ENCODE assay signal across 1 cellular context in the genomic region with DNA sequence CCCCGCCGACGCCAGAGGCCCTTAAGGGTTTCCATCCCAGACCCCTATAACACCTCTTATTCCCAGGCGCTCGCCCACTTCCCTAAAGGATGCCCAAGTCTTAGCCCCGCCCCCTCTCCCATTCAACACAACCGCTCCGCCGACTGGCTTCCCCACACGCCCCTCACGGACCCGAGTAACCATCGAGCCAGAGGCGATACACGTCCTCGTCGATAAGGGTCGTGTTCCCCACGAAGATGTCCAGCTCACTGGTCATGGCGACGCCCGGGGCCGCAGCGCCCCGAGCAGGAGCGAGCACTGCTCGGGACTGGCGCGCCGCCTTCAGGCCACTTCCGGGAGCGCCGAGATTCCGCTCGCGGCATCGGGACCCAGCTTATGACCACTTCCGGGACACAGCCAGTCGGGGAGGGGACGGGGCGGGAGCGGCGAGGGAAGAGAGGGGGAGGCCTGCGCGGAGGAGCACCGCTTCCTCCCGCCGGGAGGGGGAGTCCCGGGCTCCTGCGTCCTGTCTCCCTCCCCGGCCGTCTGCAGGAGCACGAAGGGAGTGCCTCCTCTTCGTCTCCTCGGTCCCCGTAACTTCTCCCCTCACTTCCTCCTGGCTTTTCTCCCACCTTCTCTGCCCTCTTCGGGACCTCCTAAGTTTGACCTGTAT.
A peak's percentile ranks its signal among the peaks of the same experiment; 100 is the strongest.
TF ChIP-seq lines count a peak whose summit lies in the region.

TSS of gene FIBP (minus strand) at position 309 of the 652 bp plus-strand sequence. CDS start at position 256, 53 bp downstream.

TF ChIP-seq in K562, 482 proteins besides CTCF, POLR2A, EP300 and RAD21 (continued from another document):
- TF ChIP-seq NKRF (IDR thresholded peaks at IDR 0.05; ENCODE audit: borderline replicate concordance): peak; percentile 68; the same call in 1 of the 2 replicates
- TF ChIP-seq ESRRB (CRISPR knock-in tag; IDR thresholded peaks at IDR 0.05; ENCODE audit: borderline replicate concordance): no peak
- TF ChIP-seq ZBTB1 (CRISPR knock-in tag; IDR thresholded peaks at IDR 0.05; ENCODE audit: borderline replicate concordance, low read depth): peak; percentile 38; the same call in 1 of the 2 replicates
- TF ChIP-seq, protein P1, sequence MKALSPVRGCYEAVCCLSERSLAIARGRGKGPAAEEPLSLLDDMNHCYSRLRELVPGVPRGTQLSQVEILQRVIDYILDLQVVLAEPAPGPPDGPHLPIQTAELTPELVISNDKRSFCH (CRISPR knock-in tag; IDR thresholded peaks at IDR 0.05): no peak
- TF ChIP-seq, protein P1 (tag; IDR thresholded peaks at IDR 0.05): 0 out of 2 replicates have a peak, but pooled peaks have one; percentile 39
- TF ChIP-seq MYNN (IDR thresholded peaks at IDR 0.05): no peak
- no peak for TF ChIP-seq MYNN (CRISPR knock-in tag; IDR thresholded peaks at IDR 0.05)
- TF ChIP-seq ZNF140 (CRISPR knock-in tag; IDR thresholded peaks at IDR 0.05): no peak
- no peak for TF ChIP-seq HDAC6 (IDR thresholded peaks at IDR 0.05; ENCODE audit: low read depth, low read length)
- no peak for TF ChIP-seq ZNF584 (CRISPR knock-in tag; IDR thresholded peaks at IDR 0.05; ENCODE audit: low read depth)
- TF ChIP-seq ZNF699 (CRISPR knock-in tag; IDR thresholded peaks at IDR 0.05; ENCODE audit: insufficient replicate concordance): no peak
- no peak for TF ChIP-seq OTX1 (CRISPR knock-in tag; IDR thresholded peaks at IDR 0.05)
- TF ChIP-seq LEF1 (IDR thresholded peaks at IDR 0.05): no peak
- no peak for TF ChIP-seq ZNF146 (CRISPR knock-in tag; IDR thresholded peaks at IDR 0.05; ENCODE audit: unreplicated experiment)
TF ChIP-seq in K562: peak in this region for 143.
